1 cellular context compared by ENCODE assay signal in the genomic region with DNA sequence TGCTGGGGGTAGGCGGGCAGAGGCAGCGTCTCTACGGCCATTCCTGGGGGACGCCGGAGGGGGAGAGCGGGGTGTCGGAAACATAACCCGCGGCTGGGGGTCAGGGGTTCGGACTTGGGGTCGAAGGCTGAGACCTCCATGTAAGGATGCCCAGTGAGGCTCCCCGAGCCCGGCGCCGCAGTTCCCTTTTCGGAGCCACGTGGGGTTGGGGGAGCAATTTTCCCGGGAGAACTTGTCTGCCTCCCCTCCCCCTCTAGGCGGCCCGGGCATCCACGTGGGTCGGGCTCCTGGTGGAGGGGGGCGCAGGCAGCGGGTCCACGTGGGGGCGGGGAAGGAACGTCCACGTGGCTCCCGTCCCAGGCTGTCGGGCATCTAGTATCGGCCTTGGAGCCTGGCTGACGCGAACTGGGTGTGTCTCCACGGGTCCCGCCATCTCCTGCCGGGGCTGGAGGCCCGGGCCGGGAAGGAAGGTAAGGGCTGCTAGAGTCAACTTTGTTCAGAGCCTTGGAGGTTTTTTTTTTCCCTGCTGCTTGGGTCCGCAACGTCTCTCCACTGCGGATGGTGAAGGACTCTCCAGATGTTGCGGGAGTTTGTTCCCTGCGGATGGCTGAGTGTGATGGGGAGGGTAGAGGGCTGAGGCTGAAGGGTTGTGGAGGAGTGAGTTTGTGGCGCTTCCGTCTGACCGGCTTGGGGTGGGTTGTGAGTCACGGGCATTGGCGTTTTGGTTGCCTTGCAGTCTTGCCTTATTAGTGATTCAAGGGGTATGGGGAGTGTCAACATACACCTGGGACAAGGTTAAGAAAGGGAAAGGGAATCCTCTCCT.
TF ChIP-seq lines count a peak whose summit lies in the region.

No MANE protein-coding gene starts in this region.

TF ChIP-seq in IMR-90, 13 proteins besides CTCF, POLR2A, EP300 and RAD21 (continued from another document):
- peak; percentile 99 for TF ChIP-seq MXI1 (IDR thresholded peaks at IDR 0.05; ENCODE audit: borderline replicate concordance, low read depth, low read length)
- TF ChIP-seq ELK1 (IDR thresholded peaks at IDR 0.05; ENCODE audit: borderline replicate concordance, low read depth, low read length), result no peak
- TF ChIP-seq MAFK (IDR thresholded peaks at IDR 0.05; ENCODE audit: low read depth, low read length), result no peak
- 0 out of 2 replicates have a peak, but pooled peaks have one; percentile 7 for TF ChIP-seq FOS (IDR thresholded peaks at IDR 0.05; ENCODE audit: low read depth, low read length)
- TF ChIP-seq BHLHE40 (IDR thresholded peaks at IDR 0.05; ENCODE audit: low read depth, low read length), result no peak
- no peak for TF ChIP-seq CHD1 (IDR thresholded peaks at IDR 0.05; ENCODE audit: low read depth, low read length)
- TF ChIP-seq SMC3 (IDR thresholded peaks at IDR 0.05; ENCODE audit: low read depth, low read length), result no peak
- no peak for TF ChIP-seq RCOR1 (IDR thresholded peaks at IDR 0.05; ENCODE audit: insufficient replicate concordance, low read length)
- peak; percentile 84 for TF ChIP-seq USF2 (IDR thresholded peaks at IDR 0.05; ENCODE audit: low read depth, low read length)
- TF ChIP-seq NFE2L2 (IDR thresholded peaks at IDR 0.05; ENCODE audit: low read depth, low read length), result no peak
